8 cellular contexts compared by ENCODE assay signal in the genomic region with DNA sequence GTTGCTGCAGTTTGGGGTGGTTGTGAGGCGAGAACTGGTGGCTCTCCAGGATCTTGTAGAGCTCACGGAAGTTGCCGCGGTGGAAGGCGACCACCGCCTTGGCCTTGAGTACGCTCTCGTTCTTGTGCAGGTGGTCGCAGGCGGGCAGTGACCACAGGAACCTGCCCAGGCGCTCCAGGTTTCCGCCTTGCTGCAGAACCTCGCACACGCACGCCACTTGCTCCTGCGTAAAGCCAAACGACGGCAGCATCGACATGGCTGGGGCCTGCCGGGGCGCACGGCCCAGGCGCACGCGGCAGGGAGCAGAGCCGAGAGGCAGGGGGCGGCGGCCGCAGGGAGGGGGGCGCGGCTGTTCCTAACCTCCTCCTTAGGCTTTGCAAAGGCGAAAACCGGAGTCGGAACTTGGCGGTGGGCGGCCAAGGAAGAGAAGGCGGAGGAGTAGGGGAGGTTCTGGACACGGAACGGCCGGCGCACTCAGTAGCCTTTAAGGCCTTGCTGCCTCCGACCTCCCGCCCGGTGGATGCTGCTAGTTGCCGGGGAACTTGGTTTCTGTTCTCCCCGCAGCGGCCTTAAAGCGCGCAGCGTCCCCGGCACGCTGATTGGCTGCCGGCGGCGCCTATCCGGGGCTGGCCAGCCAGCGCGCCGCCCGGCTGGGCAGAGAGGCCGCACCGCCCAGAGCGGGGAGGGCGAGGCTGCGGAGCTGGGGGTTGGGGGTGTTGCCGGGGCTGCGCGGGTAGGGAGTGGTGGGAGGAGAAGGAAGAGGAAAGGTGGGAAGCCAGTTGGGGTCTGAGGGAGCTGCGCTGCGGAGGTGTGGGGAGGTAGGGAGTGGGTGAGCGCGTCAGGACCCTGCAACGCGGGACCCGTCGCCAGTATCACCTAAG. TPM values are rescaled to one million over a fixed set of nuclear protein-coding genes. Genes with fewer than 3 reads are reported as not detected.
A peak's percentile ranks its signal among the peaks of the same experiment; 100 is the strongest.
DNase-seq lines count a peak whose midpoint lies in the region; ATAC-seq and TF ChIP-seq lines count a peak whose summit lies in the region.

Gene SIX1, minus strand, starts transcription at position 544 of the 881 bp plus-strand sequence. Its CDS starts 288 bp downstream, at position 256.

- peaks cover 6% of the 10 kb centered on the region for H4K20me1 ChIP-seq in hepatocyte (ENCODE audit: insufficient read depth, poor library complexity, severe bottlenecking)

- H3K9me2 ChIP-seq in hepatocyte (replicated peaks; ENCODE audit: insufficient read depth) = no peaks in the 10 kb centered on the region

- H3K4me3 ChIP-seq in AG04450 (ENCODE audit: low read depth, low read length) (peak within 1 kb of the TSS; percentile 88), astrocyte of the cerebellum (ENCODE audit: low read depth, low read length) (peak within 1 kb of the TSS; percentile 62), hepatocyte (peak within 1 kb of the TSS; percentile 50)

- POLR2A ChIA-PET in AG04450 (lab: Yijun Ruan, JAX) = interaction anchor here (0.5 to 1.6 kb wide), 11 partner anchors 10 to 603 kb away, joined by 3 to 7 read pairs (median 4); partner anchors contain the start of genes SLC38A6 and TRMT5

- peaks cover 13% of the 10 kb centered on the region for H3K79me2 ChIP-seq in hepatocyte

- TF ChIP-seq CTCF in AG04450 (IDR thresholded peaks at IDR 0.05; ENCODE audit: low read depth, low read length) = no peak
- no peak for TF ChIP-seq CTCF in astrocyte of the cerebellum (IDR thresholded peaks at IDR 0.05; ENCODE audit: low read depth, low read length, missing control alignments)
- TF ChIP-seq CTCF in hepatocyte (IDR thresholded peaks at IDR 0.05; ENCODE audit: poor library complexity) = no peak

- peaks cover 15% of the 10 kb centered on the region for H3K27me3 ChIP-seq in AG04450 (ENCODE audit: control insufficient read depth, insufficient read depth, low read length)
- H3K27me3 ChIP-seq in hepatocyte = peaks cover 100% of the 10 kb centered on the region

- CTCF ChIA-PET in AG04450 (lab: Charles Lee) = interaction anchor here (0.9 to 1.4 kb wide), 3 partner anchors 377 to 620 kb away, joined by 3 to 5 read pairs (median 4); no protein-coding TSS in a partner anchor

- DNase-seq in AG04450 (ENCODE audit: low read depth, low spot score) = peak; percentile 85
- DNase-seq in HPDE6-E6E7 (ENCODE audit: extremely low spot score) = peak; percentile 89
- peak; percentile 85 for DNase-seq in NCI-H774 (lab: John Stamatoyannopoulos, UW)
- peak; percentile 72 for DNase-seq in astrocyte of the cerebellum (ENCODE audit: low read depth)
- peak; percentile 84 for DNase-seq in hepatocyte (ENCODE audit: low spot score)
- DNase-seq in renal cortical epithelial cell (ENCODE audit: low read depth) = peak; percentile 66
- DNase-seq in GDM1 (lab: John Stamatoyannopoulos, UW) = no peak

- H3K27ac ChIP-seq in AG04450 (ENCODE audit: low read depth, low read length) (peak within 1 kb of the TSS; percentile 70), hepatocyte (peak within 1 kb of the TSS; percentile 58)

- peak; percentile 68 for ATAC-seq in GM18519 (IDR thresholded peaks at IDR 0.05; ENCODE audit: low FRiP score, unreplicated experiment)

- peak within 1 kb of the TSS; percentile 37 for H2AFZ ChIP-seq in hepatocyte

- peak within 1 kb of the TSS; percentile 95 for H3K4me2 ChIP-seq in hepatocyte

- in situ Hi-C loops in astrocyte of the cerebellum (cut with HindIII; ENCODE audit: low sequenced_read_pairs) = loop anchor here (10.0 kb wide), 1 partner anchor 376 kb away; no protein-coding TSS in a partner anchor

- peaks cover 3% of the 10 kb centered on the region for H3K4me1 ChIP-seq in hepatocyte (ENCODE audit: insufficient read depth)

- 3% methylated on average over 68 of the region's 76 CpGs for WGBS in hepatocyte (ENCODE audit: low lambda C conversion rate, missing lambda C conversion rate)

- no peaks in the 10 kb centered on the region; the same call in 1 of the 2 replicates for H3K9me3 ChIP-seq in AG04450 (ENCODE audit: control insufficient read depth, insufficient read depth, low read length)
- H3K9me3 ChIP-seq in hepatocyte (ENCODE audit: low read depth) = no peaks in the 10 kb centered on the region

- H3K36me3 ChIP-seq in hepatocyte (replicated peaks; ENCODE audit: insufficient read depth, low read depth) = no peaks in the 10 kb centered on the region

RNA-seq across cellular contexts. Expression of gene SIX1, which starts in this region (rescaled TPM):
- 25.6 and 26.9 TPM in 2 replicates for polyA plus RNA-seq in AG04450 (2011; rRNA removed)
- polyA minus RNA-seq in AG04450 (2011; rRNA and poly(A)+ RNA removed) = 19.9 and 23.8 TPM in 2 replicates
- total RNA-seq in hepatocyte = 6.3 and 6.5 TPM in 2 replicates
- polyA plus RNA-seq in hepatocyte = 5.2 and 5.9 TPM in 2 replicates
- total RNA-seq in renal cortical epithelial cell = 1.2 and 7.6 TPM in 2 replicates
